Comparison of ENCODE assay signal across 22 cellular contexts in the genomic region with DNA sequence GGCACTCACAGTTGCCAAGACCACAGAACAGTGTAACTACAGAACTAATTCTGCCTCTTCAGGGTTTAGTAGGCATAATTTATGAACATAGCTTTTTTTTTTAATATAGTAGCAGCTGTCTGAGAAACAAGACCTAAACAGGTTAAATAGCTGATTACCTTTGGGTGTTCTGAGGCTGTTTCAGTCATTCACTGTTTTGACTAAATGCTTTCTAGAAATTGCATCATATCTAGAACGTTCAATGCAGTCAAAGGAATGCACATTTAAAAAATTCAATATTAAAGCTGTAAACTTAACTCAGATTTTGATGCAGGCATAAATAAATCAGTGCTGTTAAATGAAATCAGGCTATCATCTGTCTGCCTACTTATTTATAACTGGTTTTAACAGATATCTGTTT.
"Had no signal": no experiment of that assay in that cellular context is flagged by ENCODE, and none has a peak within 500 bp of the region (broad histone marks: within the 10 kb centered on the region; RNA-seq: fewer than 3 reads in every experiment).

No MANE protein-coding gene starts in this region.

- H3K36me3 ChIP-seq: ovary, suprapubic skin, transverse colon, uterus had no signal

- H3K4me3 ChIP-seq: ovary, psoas muscle, skin epidermis, suprapubic skin, transverse colon, uterus had no signal

- H3K27ac ChIP-seq: ovary, psoas muscle, skin epidermis, suprapubic skin, transverse colon, uterus had no signal

- DNase-seq: activated CD4-positive, alpha-beta T cell treated with anti-CD3 and anti-CD28 coated beads, Interleukin-2, amount 10 ng/mL, durations not matched to agents 7 days and 5 days; activated CD8-positive, alpha-beta T cell treated with anti-CD3 and anti-CD28 coated beads, Interleukin-2, amount 10 ng/mL, durations not matched to agents 7 days and 5 days; activated naive CD4-positive, alpha-beta T cell treated with anti-CD3 and anti-CD28 coated beads for 36 hours; activated T-cell treated with anti-CD3 and anti-CD28 coated beads, Interleukin-2, amount 50 U/mL, for 24 hours; anterior cingulate cortex; cerebellar nuclear complex; effector CD8-positive, alpha-beta T cell; glutamatergic neuron; hippocampal formation; left cardiac atrium; mesenchymal stem cell; naive thymus-derived CD8-positive, alpha-beta T cell; ovary; psoas muscle; right cardiac atrium; stimulated activated CD4-positive, alpha-beta T cell treated with anti-CD3 and anti-CD28 coated beads, Interleukin-15, amount 100 ng/mL, for 24 hours; stimulated activated CD4-positive, alpha-beta T cell treated with anti-CD3 and anti-CD28 coated beads, Interleukin-4, amount 100 ng/mL, for 1 hour; stimulated activated naive CD8-positive, alpha-beta T cell treated with anti-CD3 and anti-CD28 coated beads, Interleukin-15, amount 100 ng/mL, for 72 hours; transverse colon; uterus had no signal

- H3K27me3 ChIP-seq: ovary, suprapubic skin, transverse colon, uterus had no signal

- H3K9me3 ChIP-seq: ovary, psoas muscle, suprapubic skin, transverse colon, uterus had no signal

- H3K4me1 ChIP-seq: psoas muscle, suprapubic skin, transverse colon, uterus had no signal
